ENCODE assay signal across 21 cellular contexts in the genomic region with DNA sequence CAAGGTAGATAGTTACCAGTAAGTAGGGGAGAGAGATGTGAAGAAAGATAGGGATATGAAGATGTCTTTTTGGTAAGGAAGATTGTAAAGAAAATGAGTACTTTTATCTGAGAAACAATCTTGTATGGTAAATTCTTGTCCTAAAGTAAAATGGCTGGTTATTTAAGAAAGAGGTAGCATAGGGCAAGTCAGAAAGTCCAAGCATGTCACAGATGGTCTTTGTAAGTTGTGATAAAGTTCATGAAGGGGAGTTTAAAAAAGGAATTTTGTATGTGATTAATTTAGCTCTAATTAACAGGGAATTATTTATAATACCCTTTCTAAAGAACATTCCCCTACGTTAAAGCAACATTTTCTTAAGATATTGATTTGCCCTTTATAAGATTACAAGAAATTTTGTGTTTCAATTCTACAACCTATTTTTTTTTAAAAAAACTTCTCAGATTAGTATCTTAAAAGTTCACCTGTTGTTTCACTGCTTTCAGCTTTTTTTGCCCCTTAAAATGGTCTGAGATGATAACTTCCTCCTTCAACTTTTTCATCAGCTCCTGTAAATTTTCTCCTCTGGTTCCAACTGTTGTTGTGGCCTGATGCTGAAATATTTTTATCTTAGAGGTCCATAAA. TPM values are rescaled to one million over a fixed set of nuclear protein-coding genes. Genes with fewer than 3 reads are reported as not detected.
A peak's percentile ranks its signal among the peaks of the same experiment; 100 is the strongest.
DNase-seq lines count a peak whose midpoint lies in the region; ATAC-seq, FAIRE-seq and TF ChIP-seq lines count a peak whose summit lies in the region.
"Had no signal": no experiment of that assay in that cellular context is flagged by ENCODE, and none has a peak within 500 bp of the region (broad histone marks: within the 10 kb centered on the region; RNA-seq: fewer than 3 reads in every experiment).

No MANE protein-coding gene starts in this region.

- no peak overlapping the region for H3K4ac ChIP-seq in H1 (replicated peaks; ENCODE audit: insufficient read length, low read depth, low read length)

- H4K20me1 ChIP-seq in H1 (replicated peaks in 1 of 2; ENCODE audit: control insufficient read depth in 1 of 2, insufficient read depth in 2 of 2, low read length in 2 of 2) = no peaks in the 10 kb centered on the region
- no peaks in the 10 kb centered on the region for H4K20me1 ChIP-seq in neural progenitor cell (ENCODE audit: low read depth)

- H3K79me1 ChIP-seq in H1 (ENCODE audit: low read depth, low read length) = no peaks in the 10 kb centered on the region

- no peaks in the 10 kb centered on the region for H3K4me1 ChIP-seq in H1 (replicated peaks in 1 of 4; ENCODE audit: control insufficient read depth in 3 of 4, insufficient read depth in 4 of 4, low read length in 3 of 4)
- no peaks in the 10 kb centered on the region for H3K4me1 ChIP-seq in neural progenitor cell
- H3K4me1 ChIP-seq: HAP-1, Peyer's patch, SJSA1 had no signal

- H3K36me3 Mint-ChIP-seq in neural progenitor cell = no peaks in the 10 kb centered on the region
- H3K36me3 Mint-ChIP-seq: CD14-positive monocyte, IgD-negative memory B cell had no signal

- no peak overlapping the region for H3K18ac ChIP-seq in H1 (ENCODE audit: extremely low read depth, low read length)

- CTCF ChIA-PET in H1 (lab: Charles Lee; ENCODE audit: partially characterized antibody) = no interaction called here

- no peak overlapping the region for H2BK120ac ChIP-seq in H1 (replicated peaks; ENCODE audit: low read depth, low read length)

- H2AK5ac ChIP-seq in H1 (ENCODE audit: low read depth, low read length) = no peak overlapping the region

- TF ChIP-seq RAD21 in H1 (IDR thresholded peaks at IDR 0.05 in 1 of 2, conservative IDR thresholded peaks at IDR 0.05 in 1 of 2; ENCODE audit: low read depth in 2 of 2, low read length in 2 of 2) = no peak

- no peak overlapping the region for H2BK15ac ChIP-seq in H1 (ENCODE audit: low read length)

- FAIRE-seq in H1 (lab: Jason Lieb, UNC) = no peak

- no peak overlapping the region for H2BK12ac ChIP-seq in H1 (ENCODE audit: low read depth, low read length)

- DNase-seq in NCI-H82 (lab: John Stamatoyannopoulos, UW) (peak; percentile 17), NCI-H82 treated with DMSO at 0.1 percent for 48 hours (lab: John Stamatoyannopoulos, UW; ENCODE audit: unreplicated experiment) (no peak), NB4 (ENCODE audit: low read depth) (peak; percentile 23), H1 (ENCODE audit: low read depth in 1 of 2, low spot score in 2 of 2) (no peak), neural progenitor cell (ENCODE audit: low spot score) (peak; percentile 39), hepatic stellate cell (ENCODE audit: low spot score) (no peak), KG1 (lab: John Stamatoyannopoulos, UW) (no peak)
- DNase-seq: COR-L47, MG63, NCI-H1105, NCI-H1694 treated with DMSO at 0.1 percent for 48 hours, NCI-H446, NCI-H748 treated with DMSO at 0.1 percent for 48 hours, Peyer's patch had no signal

- no peak overlapping the region for H3K56ac ChIP-seq in H1 (replicated peaks; ENCODE audit: insufficient read length, low read depth, low read length)

- H3K27ac ChIP-seq in H1 (ENCODE audit: low read depth, low read length) = no peak overlapping the region
- H3K27ac ChIP-seq in neural progenitor cell = no peak overlapping the region
- H3K27ac ChIP-seq: Peyer's patch, SJSA1 had no signal

- TF ChIP-seq CTCF in NB4 (IDR thresholded peaks at IDR 0.05; ENCODE audit: low read depth, low read length) (no peak), H1 (IDR thresholded peaks at IDR 0.05; ENCODE audit: control extremely low read depth in 1 of 3, insufficient read depth in 1 of 3, low read depth in 1 of 3, low read length in 3 of 3) (no peak), neural progenitor cell (IDR thresholded peaks at IDR 0.05) (no peak)

- H3F3A ChIP-seq in neural progenitor cell (ENCODE audit: low read depth) = no peaks in the 10 kb centered on the region

- H3K4me2 ChIP-seq in H1 (ENCODE audit: insufficient read depth in 1 of 2, low read depth in 2 of 2, low read length in 2 of 2) = no peak overlapping the region
- no peak overlapping the region for H3K4me2 ChIP-seq in neural progenitor cell

- H3K9me3 ChIP-seq in H1 (ENCODE audit: insufficient read depth in 2 of 2, low read depth in 1 of 2, low read length in 1 of 2) (peaks cover 33 to 41% of the 10 kb centered on the region in 2 experiments), neural progenitor cell (ENCODE audit: low read depth) (peaks cover 30% of the 10 kb centered on the region)

- H3K9ac ChIP-seq in H1 (replicated peaks in 1 of 4; ENCODE audit: extremely low read depth in 1 of 4, low read depth in 3 of 4, low read length in 3 of 4) (no peak overlapping the region), neural progenitor cell (no peak overlapping the region)

- TF ChIP-seq POLR2A in NB4 (IDR thresholded peaks at IDR 0.05; ENCODE audit: extremely low read depth, insufficient read length) = no peak
- no peak for TF ChIP-seq POLR2A in H1 (IDR thresholded peaks at IDR 0.05; ENCODE audit: control extremely low read depth in 1 of 2, low read depth in 2 of 2, low read length in 2 of 2)
- TF ChIP-seq POLR2A in GM18505 (IDR thresholded peaks at IDR 0.05; ENCODE audit: borderline replicate concordance, extremely low read depth, insufficient read depth, insufficient read length) = no peak

- H4K91ac ChIP-seq in H1 (replicated peaks; ENCODE audit: insufficient read length, low read length) = no peak overlapping the region

- H3K14ac ChIP-seq in H1 (ENCODE audit: insufficient read length) = no peak overlapping the region

- POLR2A ChIA-PET in H1 (lab: Charles Lee; ENCODE audit: partially characterized antibody) = no interaction called here

- H2AFZ ChIP-seq in H1 (ENCODE audit: low read length) = no peak overlapping the region
- no peak overlapping the region for H2AFZ ChIP-seq in neural progenitor cell (replicated peaks)

- H3K27me3 ChIP-seq in H1 (replicated peaks in 1 of 4; ENCODE audit: control insufficient read depth in 3 of 4, extremely low read depth in 1 of 4, insufficient read depth in 3 of 4, low read length in 3 of 4) (no peaks in the 10 kb centered on the region), neural progenitor cell (no peaks in the 10 kb centered on the region)
- H3K27me3 ChIP-seq: MG63, Peyer's patch, SJSA1 had no signal

- H3K36me3 ChIP-seq in H1 (ENCODE audit: control insufficient read depth in 2 of 4, insufficient read depth in 4 of 4, low read length in 3 of 4) (no peaks in the 10 kb centered on the region), neural progenitor cell (no peaks in the 10 kb centered on the region)
- H3K36me3 ChIP-seq: HAP-1, MG63, Peyer's patch, SJSA1 had no signal

- no peak overlapping the region for H3K4me3 Mint-ChIP-seq in neural progenitor cell
- H3K4me3 Mint-ChIP-seq: CD14-positive monocyte, IgD-negative memory B cell had no signal

- H3K4me3 ChIP-seq in NB4 (ENCODE audit: low read depth, low read length) (no peak overlapping the region), H1 (ENCODE audit: extremely low read depth in 1 of 4, insufficient read depth in 2 of 4, low read depth in 3 of 4, low read length in 4 of 4) (no peak overlapping the region), neural progenitor cell (no peak overlapping the region)
- H3K4me3 ChIP-seq: HAP-1, MG63, Peyer's patch, SJSA1 had no signal

- no peak overlapping the region for H4K8ac ChIP-seq in H1 (ENCODE audit: extremely low read depth, insufficient read depth, low read length)

- TF ChIP-seq EP300 in H1 (IDR thresholded peaks at IDR 0.05; ENCODE audit: borderline replicate concordance in 1 of 2, low read depth in 2 of 2, low read length in 2 of 2) = no peak

- H4K5ac ChIP-seq in H1 (ENCODE audit: insufficient read length, low read depth, low read length) = no peak overlapping the region

- H2BK5ac ChIP-seq in H1 (ENCODE audit: low read depth, low read length) = no peak overlapping the region

- no peaks in the 10 kb centered on the region for H3K79me2 ChIP-seq in H1 (ENCODE audit: control insufficient read depth in 1 of 2, insufficient read depth in 2 of 2, low read length in 2 of 2)
- H3K79me2 ChIP-seq in neural progenitor cell (ENCODE audit: low read depth) = no peaks in the 10 kb centered on the region

- 17% methylated on average over 1 of the region's 1 CpG; no CpG with 5 or more reads in 1 of the 2 experiments for WGBS in H1 (ENCODE audit: extremely low coverage in 1 of 2, insufficient coverage in 1 of 2, insufficient read length in 1 of 2, insufficient replicate concordance in 2 of 2, low coverage in 1 of 2, low lambda C conversion rate in 2 of 2, missing lambda C conversion rate in 1 of 2), 2 experiments

- H3K27ac Mint-ChIP-seq in neural progenitor cell = no peak overlapping the region
- H3K27ac Mint-ChIP-seq: CD14-positive monocyte, IgD-negative memory B cell had no signal

- H3K23me2 ChIP-seq in H1 (ENCODE audit: low read depth, low read length) = no peaks in the 10 kb centered on the region

- no peaks in the 10 kb centered on the region for H3K27me3 Mint-ChIP-seq in neural progenitor cell (ENCODE audit: insufficient read depth, low read depth)
- H3K27me3 Mint-ChIP-seq: IgD-negative memory B cell had no signal

- no peak overlapping the region for H3K23ac ChIP-seq in H1 (ENCODE audit: insufficient read length)

- no peaks in the 10 kb centered on the region for H3K4me1 Mint-ChIP-seq in neural progenitor cell
- H3K4me1 Mint-ChIP-seq: CD14-positive monocyte, IgD-negative memory B cell had no signal

- H2BK20ac ChIP-seq in H1 (ENCODE audit: low read length) = no peak overlapping the region

- no peak for ATAC-seq in GM18505 (IDR thresholded peaks at IDR 0.05; ENCODE audit: unreplicated experiment)

- peaks cover 32% of the 10 kb centered on the region for H3K9me3 Mint-ChIP-seq in neural progenitor cell

RNA-seq across cellular contexts. Expression of a gene that starts 16.2 kb away (rescaled TPM):
- not detected in 2 replicates for total RNA-seq in H1 (2021; fragmentation: NEBNext Ultra II Directional; extraction: Animal tissue kit (Norgen Biotek cat#: 25700))
- polyA plus RNA-seq in H1 (2011; rRNA removed) = not detected in 2 replicates
- not detected for polyA plus RNA-seq in H1 (2011; cell fraction: cytosol; rRNA removed)
- polyA plus RNA-seq in H1 (2011; cell fraction: nucleus; rRNA removed) = not detected
- polyA plus RNA-seq in H1 (2012, experiment 1 of 2) = not detected in 4 replicates
- polyA plus RNA-seq in H1 (2012, experiment 2 of 2) = not detected
- not detected for polyA plus RNA-seq in H1 (2013, experiment 1 of 2)
- polyA plus RNA-seq in H1 (2013, experiment 2 of 2) = not detected
- not detected in 2 replicates for polyA minus RNA-seq in H1 (2011; rRNA and poly(A)+ RNA removed)
- polyA minus RNA-seq in H1 (2011; cell fraction: cytosol; rRNA and poly(A)+ RNA removed) = not detected
- polyA minus RNA-seq in H1 (2011; cell fraction: nucleus; rRNA and poly(A)+ RNA removed) = not detected
- not detected in 2 replicates for total RNA-seq in neural progenitor cell (ENCODE audit: low replicate concordance)
- total RNA-seq: A172, HT-29, Peyer's patch, SJSA1 had no signal
- polyA plus RNA-seq: CD14-positive monocyte, IgD-negative memory B cell had no signal

RNA-seq across cellular contexts. Expression of a gene that starts 41.3 kb away (rescaled TPM):
- total RNA-seq in H1 (2021; fragmentation: NEBNext Ultra II Directional; extraction: Animal tissue kit (Norgen Biotek cat#: 25700)) = not detected in 2 replicates
- polyA plus RNA-seq in H1 (2011; rRNA removed) = not detected in 2 replicates
- not detected for polyA plus RNA-seq in H1 (2011; cell fraction: cytosol; rRNA removed)
- not detected for polyA plus RNA-seq in H1 (2011; cell fraction: nucleus; rRNA removed)
- polyA plus RNA-seq in H1 (2012, experiment 1 of 2) = not detected in 4 replicates
- polyA plus RNA-seq in H1 (2012, experiment 2 of 2) = not detected
- not detected for polyA plus RNA-seq in H1 (2013, experiment 1 of 2)
- not detected for polyA plus RNA-seq in H1 (2013, experiment 2 of 2)
- polyA minus RNA-seq in H1 (2011; rRNA and poly(A)+ RNA removed) = 0.27 TPM in 1 of 2 replicates, not detected in the other
- not detected for polyA minus RNA-seq in H1 (2011; cell fraction: cytosol; rRNA and poly(A)+ RNA removed)
- not detected for polyA minus RNA-seq in H1 (2011; cell fraction: nucleus; rRNA and poly(A)+ RNA removed)
- total RNA-seq in neural progenitor cell (ENCODE audit: low replicate concordance) = not detected in 2 replicates
- total RNA-seq: A172, HT-29, Peyer's patch, SJSA1 had no signal
- polyA plus RNA-seq: CD14-positive monocyte, IgD-negative memory B cell had no signal

Comparison
In these comparisons a context has a peak if more than half of its experiments do, and no peak if none do; other contexts are left out.
1. DNase-seq: peak in NCI-H82 (single experiment), NB4 (single experiment) and neural progenitor cell (single experiment); none in NCI-H82 treated with DMSO at 0.1 percent for 48 hours (single experiment), H1 (0 of 2), hepatic stellate cell (single experiment) and KG1 (single experiment).